Comparison of ENCODE assay signal across 11 cellular contexts in the genomic region with DNA sequence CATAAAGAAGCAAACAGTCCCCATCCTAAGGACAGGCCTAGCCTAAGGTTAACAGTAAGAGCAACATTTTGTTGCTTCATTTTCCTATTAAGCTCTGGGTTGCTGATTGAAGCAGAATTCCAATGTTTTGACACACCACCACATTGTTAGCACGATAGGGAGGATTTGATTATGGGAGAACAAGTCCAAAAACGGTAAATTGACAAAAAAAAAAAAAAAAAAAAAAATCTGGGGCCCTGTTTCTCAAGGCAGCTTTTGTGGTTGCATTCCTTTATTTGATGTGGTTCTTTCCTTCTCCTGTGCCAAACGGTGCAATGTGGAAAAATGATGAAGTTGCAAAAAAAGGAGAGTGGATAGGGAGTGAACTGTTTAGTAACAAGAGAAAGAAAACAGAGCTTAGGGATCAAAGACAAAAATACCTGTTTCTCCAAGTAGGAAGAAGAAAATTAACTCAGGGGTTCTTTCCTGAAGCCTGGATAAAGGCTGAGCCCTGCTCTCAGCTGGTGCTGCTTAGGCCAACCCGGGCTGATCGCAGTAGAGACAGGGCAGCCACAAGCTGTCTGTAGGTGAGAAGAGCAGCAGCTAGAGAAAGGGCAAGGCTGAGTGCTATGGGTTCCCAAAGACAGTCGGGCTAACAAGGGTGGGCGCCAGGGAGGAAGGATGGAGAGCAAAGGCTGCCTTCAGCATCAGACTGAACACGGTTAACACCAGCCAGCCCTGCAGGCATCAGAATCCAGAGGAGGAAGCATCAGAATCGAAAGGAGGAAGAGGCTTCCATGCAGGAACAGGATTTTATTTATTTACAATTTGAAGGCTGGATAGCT.
A peak's percentile ranks its signal among the peaks of the same experiment; 100 is the strongest.
DNase-seq lines count a peak whose midpoint lies in the region; ATAC-seq, FAIRE-seq and TF ChIP-seq lines count a peak whose summit lies in the region.
"Had no signal": no experiment of that assay in that cellular context is flagged by ENCODE, and none has a peak within 500 bp of the region (broad histone marks: within the 10 kb centered on the region; RNA-seq: fewer than 3 reads in every experiment).

No MANE protein-coding gene starts in this region.

- H3K9me3 ChIP-seq in breast epithelium = no peaks in the 10 kb centered on the region
- no peaks in the 10 kb centered on the region for H3K9me3 ChIP-seq in BE2C

- H3K27ac ChIP-seq in breast epithelium = peak overlapping the region; percentile 78 to 90
- H3K27ac ChIP-seq: 22Rv1 had no signal

- H3K27me3 ChIP-seq in breast epithelium (no peaks in the 10 kb centered on the region), BE2C (no peaks in the 10 kb centered on the region)

- H3K36me3 ChIP-seq in breast epithelium = no peaks in the 10 kb centered on the region
- no peaks in the 10 kb centered on the region for H3K36me3 ChIP-seq in BE2C

- peak; percentile 30 for FAIRE-seq in urothelium cell line (lab: Jason Lieb, UNC)

- TF ChIP-seq POLR2A in breast epithelium (IDR thresholded peaks at IDR 0.05) = no peak

- no peaks in the 10 kb centered on the region for H3K4me1 ChIP-seq in breast epithelium
- H3K4me1 ChIP-seq in BE2C = no peaks in the 10 kb centered on the region

- H3K4me3 ChIP-seq in breast epithelium (peak overlapping the region in 2 of 3 donors; percentile 15 to 48), BE2C (ENCODE audit: low read depth, low read length) (no peak overlapping the region)

- peak; percentile 90 for ATAC-seq in left colon
- ATAC-seq in HG03095 (IDR thresholded peaks at IDR 0.05; ENCODE audit: unreplicated experiment) = no peak
- ATAC-seq: activated CD8-positive, alpha-beta T cell treated with anti-CD3 and anti-CD28 coated beads, Interleukin-2, amount 10 ng/mL, durations not matched to agents 7 days and 5 days had no signal

- intact Hi-C loops in breast epithelium (cut with DNase I; ENCODE audit: low total_unique reads) (no loop called here), left colon (cut with DNase I, micrococcal nuclease) (no loop called here)

- TF ChIP-seq CTCF in breast epithelium (IDR thresholded peaks at IDR 0.05) (no peak), BE2C (IDR thresholded peaks at IDR 0.05; ENCODE audit: low read depth, low read length) (no peak)

- DNase-seq in DMS79 treated with DMSO at 0.1 percent for 48 hours (lab: John Stamatoyannopoulos, UW) (peak; percentile 58), DMS79 (lab: John Stamatoyannopoulos, UW) (no peak), breast epithelium (ENCODE audit: low spot score in 2 of 2) (no peak), left colon (peak in 1 of 2 donors; percentile 34), urothelium cell line (ENCODE audit: low spot score) (peak; percentile 74), BE2C (no peak), NCI-H69 (lab: John Stamatoyannopoulos, UW) (no peak)
- DNase-seq: activated CD8-positive, alpha-beta T cell treated with anti-CD3 and anti-CD28 coated beads, Interleukin-2, amount 10 ng/mL, durations not matched to agents 7 days and 5 days; NCI-H774 had no signal

Comparison
In these comparisons a context has a peak if more than half of its experiments do, and no peak if none do; other contexts are left out.
1. DNase-seq: peak in DMS79 treated with DMSO at 0.1 percent for 48 hours (single experiment) and urothelium cell line (single experiment); none in DMS79 (single experiment), breast epithelium (0 of 2), BE2C (single experiment) and NCI-H69 (single experiment).